ENCODE assay signal across 20 cellular contexts in genomic region chr1:35509558-35509957, GRCh38.
"Had no signal": no experiment of that assay in that cellular context is flagged by ENCODE, and none has a peak within 500 bp of the region (broad histone marks: within the 10 kb centered on the region; RNA-seq: fewer than 3 reads in every experiment).

No MANE protein-coding gene starts in this region.

- ATAC-seq: activated CD8-positive, alpha-beta T cell treated with anti-CD3 and anti-CD28 coated beads, Interleukin-2, amount 10 ng/mL, durations not matched to agents 7 days and 5 days; activated T-cell treated with anti-CD3 and anti-CD28 coated beads, Interleukin-2, amount 50 U/mL, for 72 hours; psoas muscle; stimulated activated naive CD8-positive, alpha-beta T cell treated with anti-CD3 and anti-CD28 coated beads, Interleukin-15, amount 100 ng/mL, for 72 hours had no signal

- H3K27ac Mint-ChIP-seq: activated CD8-positive, alpha-beta T cell treated with anti-CD3 and anti-CD28 coated beads, Interleukin-2, amount 10 ng/mL, durations not matched to agents 7 days and 5 days; activated naive CD8-positive, alpha-beta T cell treated with anti-CD3 and anti-CD28 coated beads, Interleukin-2, amount 10 ng/mL, durations not matched to agents 7 days and 5 days; activated T-cell treated with anti-CD3 and anti-CD28 coated beads, Interleukin-2, amount 50 U/mL, for 72 hours; brain; nephron; type B pancreatic cell had no signal

- H3K4me1 ChIP-seq: sigmoid colon had no signal

- H3K4me3 Mint-ChIP-seq: activated CD8-positive, alpha-beta T cell treated with anti-CD3 and anti-CD28 coated beads, Interleukin-2, amount 10 ng/mL, durations not matched to agents 7 days and 5 days; activated naive CD8-positive, alpha-beta T cell treated with anti-CD3 and anti-CD28 coated beads, Interleukin-2, amount 10 ng/mL, durations not matched to agents 7 days and 5 days; activated T-cell treated with anti-CD3 and anti-CD28 coated beads, Interleukin-2, amount 50 U/mL, for 72 hours; brain; central memory CD8-positive, alpha-beta T cell; nephron; stimulated activated naive CD8-positive, alpha-beta T cell treated with anti-CD3 and anti-CD28 coated beads, Interleukin-15, amount 100 ng/mL, for 72 hours; type B pancreatic cell had no signal

- H3K4me1 Mint-ChIP-seq: nephron had no signal

- H3K27me3 ChIP-seq: sigmoid colon, spleen had no signal

- H3K9me3 Mint-ChIP-seq: activated T-cell treated with anti-CD3 and anti-CD28 coated beads, Interleukin-2, amount 50 U/mL, for 72 hours; central memory CD8-positive, alpha-beta T cell; stimulated activated naive CD8-positive, alpha-beta T cell treated with anti-CD3 and anti-CD28 coated beads, Interleukin-15, amount 100 ng/mL, for 72 hours; type B pancreatic cell had no signal

- DNase-seq: activated CD4-positive, alpha-beta T cell treated with anti-CD3 and anti-CD28 coated beads for 48 hours; activated CD8-positive, alpha-beta memory T cell treated with anti-CD3 and anti-CD28 coated beads, Interleukin-2, amount 50 U/mL, for 4 hours; activated CD8-positive, alpha-beta T cell treated with anti-CD3 and anti-CD28 coated beads, Interleukin-2, amount 10 ng/mL, durations not matched to agents 7 days and 5 days; activated naive CD8-positive, alpha-beta T cell treated with anti-CD3 and anti-CD28 coated beads, Interleukin-2, amount 10 ng/mL, durations not matched to agents 7 days and 5 days; activated T-cell treated with anti-CD3 and anti-CD28 coated beads, Interleukin-2, amount 50 U/mL, for 72 hours; foreskin fibroblast; hypothalamus; mesenchymal stem cell; occipital lobe; psoas muscle; sigmoid colon; spleen; stimulated activated CD4-positive, alpha-beta T cell treated with anti-CD3 and anti-CD28 coated beads, Interleukin-1b, Interleukin-23, amount 100 ng/mL, for 48 hours; stimulated activated naive CD8-positive, alpha-beta T cell treated with anti-CD3 and anti-CD28 coated beads, Interleukin-15, amount 100 ng/mL, for 72 hours; T-helper 1 cell had no signal

- H3K27ac ChIP-seq: coronary artery, psoas muscle, sigmoid colon, spleen had no signal

- H3K9me3 ChIP-seq: psoas muscle, sigmoid colon, spleen had no signal

- H3K27me3 Mint-ChIP-seq: activated naive CD8-positive, alpha-beta T cell treated with anti-CD3 and anti-CD28 coated beads, Interleukin-2, amount 10 ng/mL, durations not matched to agents 7 days and 5 days; brain; central memory CD8-positive, alpha-beta T cell; stimulated activated naive CD8-positive, alpha-beta T cell treated with anti-CD3 and anti-CD28 coated beads, Interleukin-15, amount 100 ng/mL, for 72 hours; type B pancreatic cell had no signal

- H3K4me3 ChIP-seq: coronary artery, psoas muscle, sigmoid colon, spleen had no signal
